ENCODE assay signal across 1 cellular context in genomic region chr7:95440394-95441038, GRCh38.
A peak's percentile ranks its signal among the peaks of the same experiment; 100 is the strongest.
TF ChIP-seq lines count a peak whose summit lies in the region.

No MANE protein-coding gene starts in this region.

TF ChIP-seq in HepG2, 621 proteins besides CTCF, POLR2A, EP300 and RAD21 (continued from another document and continues in another):
- peak; percentile 94 for TF ChIP-seq LCORL (IDR thresholded peaks at IDR 0.05)
- peak; percentile 95 for TF ChIP-seq LCORL (CRISPR knock-in tag; IDR thresholded peaks at IDR 0.05)
- TF ChIP-seq, protein P1, sequence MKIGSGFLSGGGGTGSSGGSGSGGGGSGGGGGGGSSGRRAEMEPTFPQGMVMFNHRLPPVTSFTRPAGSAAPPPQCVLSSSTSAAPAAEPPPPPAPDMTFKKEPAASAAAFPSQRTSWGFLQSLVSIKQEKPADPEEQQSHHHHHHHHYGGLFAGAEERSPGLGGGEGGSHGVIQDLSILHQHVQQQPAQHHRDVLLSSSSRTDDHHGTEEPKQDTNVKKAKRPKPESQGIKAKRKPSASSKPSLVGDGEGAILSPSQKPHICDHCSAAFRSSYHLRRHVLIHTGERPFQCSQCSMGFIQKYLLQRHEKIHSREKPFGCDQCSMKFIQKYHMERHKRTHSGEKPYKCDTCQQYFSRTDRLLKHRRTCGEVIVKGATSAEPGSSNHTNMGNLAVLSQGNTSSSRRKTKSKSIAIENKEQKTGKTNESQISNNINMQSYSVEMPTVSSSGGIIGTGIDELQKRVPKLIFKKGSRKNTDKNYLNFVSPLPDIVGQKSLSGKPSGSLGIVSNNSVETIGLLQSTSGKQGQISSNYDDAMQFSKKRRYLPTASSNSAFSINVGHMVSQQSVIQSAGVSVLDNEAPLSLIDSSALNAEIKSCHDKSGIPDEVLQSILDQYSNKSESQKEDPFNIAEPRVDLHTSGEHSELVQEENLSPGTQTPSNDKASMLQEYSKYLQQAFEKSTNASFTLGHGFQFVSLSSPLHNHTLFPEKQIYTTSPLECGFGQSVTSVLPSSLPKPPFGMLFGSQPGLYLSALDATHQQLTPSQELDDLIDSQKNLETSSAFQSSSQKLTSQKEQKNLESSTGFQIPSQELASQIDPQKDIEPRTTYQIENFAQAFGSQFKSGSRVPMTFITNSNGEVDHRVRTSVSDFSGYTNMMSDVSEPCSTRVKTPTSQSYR (CRISPR knock-in tag; IDR thresholded peaks at IDR 0.05; ENCODE audit: borderline replicate concordance), result 0 out of 2 replicates have a peak, but pooled peaks have one; percentile 63
- no peak for TF ChIP-seq ZNF709 (CRISPR knock-in tag; IDR thresholded peaks at IDR 0.05)
- TF ChIP-seq, protein P2, sequence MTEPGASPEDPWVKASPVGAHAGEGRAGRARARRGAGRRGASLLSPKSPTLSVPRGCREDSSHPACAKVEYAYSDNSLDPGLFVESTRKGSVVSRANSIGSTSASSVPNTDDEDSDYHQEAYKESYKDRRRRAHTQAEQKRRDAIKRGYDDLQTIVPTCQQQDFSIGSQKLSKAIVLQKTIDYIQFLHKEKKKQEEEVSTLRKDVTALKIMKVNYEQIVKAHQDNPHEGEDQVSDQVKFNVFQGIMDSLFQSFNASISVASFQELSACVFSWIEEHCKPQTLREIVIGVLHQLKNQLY (CRISPR knock-in tag; IDR thresholded peaks at IDR 0.05), result 0 out of 2 replicates have a peak, but pooled peaks have one; percentile 49
- TF ChIP-seq, protein P3, sequence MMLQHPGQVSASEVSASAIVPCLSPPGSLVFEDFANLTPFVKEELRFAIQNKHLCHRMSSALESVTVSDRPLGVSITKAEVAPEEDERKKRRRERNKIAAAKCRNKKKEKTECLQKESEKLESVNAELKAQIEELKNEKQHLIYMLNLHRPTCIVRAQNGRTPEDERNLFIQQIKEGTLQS (CRISPR knock-in tag; IDR thresholded peaks at IDR 0.05), result peak; percentile 72; the same call in 1 of the 2 replicates
- TF ChIP-seq YEATS2 (CRISPR knock-in tag; IDR thresholded peaks at IDR 0.05; ENCODE audit: borderline replicate concordance), result peak; percentile 43; the same call in 1 of the 2 replicates
- TF ChIP-seq, protein P4, sequence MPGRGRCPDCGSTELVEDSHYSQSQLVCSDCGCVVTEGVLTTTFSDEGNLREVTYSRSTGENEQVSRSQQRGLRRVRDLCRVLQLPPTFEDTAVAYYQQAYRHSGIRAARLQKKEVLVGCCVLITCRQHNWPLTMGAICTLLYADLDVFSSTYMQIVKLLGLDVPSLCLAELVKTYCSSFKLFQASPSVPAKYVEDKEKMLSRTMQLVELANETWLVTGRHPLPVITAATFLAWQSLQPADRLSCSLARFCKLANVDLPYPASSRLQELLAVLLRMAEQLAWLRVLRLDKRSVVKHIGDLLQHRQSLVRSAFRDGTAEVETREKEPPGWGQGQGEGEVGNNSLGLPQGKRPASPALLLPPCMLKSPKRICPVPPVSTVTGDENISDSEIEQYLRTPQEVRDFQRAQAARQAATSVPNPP (CRISPR knock-in tag; IDR thresholded peaks at IDR 0.05), result 0 out of 2 replicates have a peak, but pooled peaks have one; percentile 25
- no peak for TF ChIP-seq ATAD3A (CRISPR knock-in tag; IDR thresholded peaks at IDR 0.05)
- TF ChIP-seq RNF2 (conservative IDR thresholded peaks at IDR 0.05; ENCODE audit: low read depth), result no peak
- TF ChIP-seq GATA4 (IDR thresholded peaks at IDR 0.05; ENCODE audit: borderline replicate concordance, low read depth), result peak; percentile 63; the same call in 1 of the 2 replicates
- TF ChIP-seq, protein P5, sequence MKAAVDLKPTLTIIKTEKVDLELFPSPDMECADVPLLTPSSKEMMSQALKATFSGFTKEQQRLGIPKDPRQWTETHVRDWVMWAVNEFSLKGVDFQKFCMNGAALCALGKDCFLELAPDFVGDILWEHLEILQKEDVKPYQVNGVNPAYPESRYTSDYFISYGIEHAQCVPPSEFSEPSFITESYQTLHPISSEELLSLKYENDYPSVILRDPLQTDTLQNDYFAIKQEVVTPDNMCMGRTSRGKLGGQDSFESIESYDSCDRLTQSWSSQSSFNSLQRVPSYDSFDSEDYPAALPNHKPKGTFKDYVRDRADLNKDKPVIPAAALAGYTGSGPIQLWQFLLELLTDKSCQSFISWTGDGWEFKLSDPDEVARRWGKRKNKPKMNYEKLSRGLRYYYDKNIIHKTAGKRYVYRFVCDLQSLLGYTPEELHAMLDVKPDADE (CRISPR knock-in tag; IDR thresholded peaks at IDR 0.05), result no peak
- peak; percentile 96 for TF ChIP-seq HDAC2 (CRISPR knock-in tag; IDR thresholded peaks at IDR 0.05)
- TF ChIP-seq JDP2 (CRISPR knock-in tag; IDR thresholded peaks at IDR 0.05; ENCODE audit: borderline replicate concordance), result peak; percentile 24; the same call in 1 of the 2 replicates
- TF ChIP-seq, protein P6, sequence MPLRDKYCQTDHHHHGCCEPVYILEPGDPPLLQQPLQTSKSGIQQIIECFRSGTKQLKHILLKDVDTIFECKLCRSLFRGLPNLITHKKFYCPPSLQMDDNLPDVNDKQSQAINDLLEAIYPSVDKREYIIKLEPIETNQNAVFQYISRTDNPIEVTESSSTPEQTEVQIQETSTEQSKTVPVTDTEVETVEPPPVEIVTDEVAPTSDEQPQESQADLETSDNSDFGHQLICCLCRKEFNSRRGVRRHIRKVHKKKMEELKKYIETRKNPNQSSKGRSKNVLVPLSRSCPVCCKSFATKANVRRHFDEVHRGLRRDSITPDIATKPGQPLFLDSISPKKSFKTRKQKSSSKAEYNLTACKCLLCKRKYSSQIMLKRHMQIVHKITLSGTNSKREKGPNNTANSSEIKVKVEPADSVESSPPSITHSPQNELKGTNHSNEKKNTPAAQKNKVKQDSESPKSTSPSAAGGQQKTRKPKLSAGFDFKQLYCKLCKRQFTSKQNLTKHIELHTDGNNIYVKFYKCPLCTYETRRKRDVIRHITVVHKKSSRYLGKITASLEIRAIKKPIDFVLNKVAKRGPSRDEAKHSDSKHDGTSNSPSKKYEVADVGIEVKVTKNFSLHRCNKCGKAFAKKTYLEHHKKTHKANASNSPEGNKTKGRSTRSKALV (CRISPR knock-in tag; IDR thresholded peaks at IDR 0.05), result no peak
- TF ChIP-seq NONO (IDR thresholded peaks at IDR 0.05), result no peak
- TF ChIP-seq NONO (CRISPR knock-in tag; conservative IDR thresholded peaks at IDR 0.05), result peak; percentile 75
- no peak for TF ChIP-seq POLR2AphosphoS2 (IDR thresholded peaks at IDR 0.05; ENCODE audit: low read depth, low read length)
- peak; percentile 70 for TF ChIP-seq NR2C2 (CRISPR knock-in tag; IDR thresholded peaks at IDR 0.05; ENCODE audit: borderline replicate concordance)
- TF ChIP-seq ARID4A (CRISPR knock-in tag; IDR thresholded peaks at IDR 0.05; ENCODE audit: borderline replicate concordance), result peak; percentile 14; the same call in 1 of the 2 replicates
- 0 out of 2 replicates have a peak, but pooled peaks have one; percentile 28 for TF ChIP-seq JUNB (CRISPR knock-in tag; IDR thresholded peaks at IDR 0.05; ENCODE audit: borderline replicate concordance)
- 0 out of 2 replicates have a peak, but pooled peaks have one; percentile 42 for TF ChIP-seq ZHX2 (IDR thresholded peaks at IDR 0.05; ENCODE audit: low read depth)
- TF ChIP-seq ZHX2 (CRISPR knock-in tag; IDR thresholded peaks at IDR 0.05; ENCODE audit: borderline replicate concordance), result peak; percentile 53; the same call in 1 of the 2 replicates
- peak; percentile 47; the same call in 1 of the 2 replicates for TF ChIP-seq ZBTB20 (CRISPR knock-in tag; IDR thresholded peaks at IDR 0.05; ENCODE audit: borderline replicate concordance, low read depth)
- peak; percentile 39; the same call in 1 of the 2 replicates for TF ChIP-seq ZKSCAN8 (CRISPR knock-in tag; IDR thresholded peaks at IDR 0.05; ENCODE audit: borderline replicate concordance)
- TF ChIP-seq TOPORS (CRISPR knock-in tag; IDR thresholded peaks at IDR 0.05), result 0 out of 2 replicates have a peak, but pooled peaks have one; percentile 56
- no peak for TF ChIP-seq NBN (conservative IDR thresholded peaks at IDR 0.05)
- peak; percentile 97 for TF ChIP-seq SKI (IDR thresholded peaks at IDR 0.05; ENCODE audit: partially characterized antibody)
- TF ChIP-seq AKAP8 (CRISPR knock-in tag; IDR thresholded peaks at IDR 0.05), result no peak
- no peak for TF ChIP-seq SOX6 (IDR thresholded peaks at IDR 0.05)
- peak; percentile 86 for TF ChIP-seq SOX6 (CRISPR knock-in tag; IDR thresholded peaks at IDR 0.05)
- TF ChIP-seq HMG20B (CRISPR knock-in tag; conservative IDR thresholded peaks at IDR 0.05), result peak; percentile 85
- TF ChIP-seq RXRB (CRISPR knock-in tag; IDR thresholded peaks at IDR 0.05; ENCODE audit: borderline replicate concordance), result peak; percentile 97
- TF ChIP-seq ZUFSP (CRISPR knock-in tag; IDR thresholded peaks at IDR 0.05; ENCODE audit: borderline replicate concordance), result no peak
- peak; percentile 20; the same call in 1 of the 2 replicates for TF ChIP-seq TFDP2 (CRISPR knock-in tag; IDR thresholded peaks at IDR 0.05)
